Comparison of ENCODE assay signal across 17 cellular contexts in the genomic region with DNA sequence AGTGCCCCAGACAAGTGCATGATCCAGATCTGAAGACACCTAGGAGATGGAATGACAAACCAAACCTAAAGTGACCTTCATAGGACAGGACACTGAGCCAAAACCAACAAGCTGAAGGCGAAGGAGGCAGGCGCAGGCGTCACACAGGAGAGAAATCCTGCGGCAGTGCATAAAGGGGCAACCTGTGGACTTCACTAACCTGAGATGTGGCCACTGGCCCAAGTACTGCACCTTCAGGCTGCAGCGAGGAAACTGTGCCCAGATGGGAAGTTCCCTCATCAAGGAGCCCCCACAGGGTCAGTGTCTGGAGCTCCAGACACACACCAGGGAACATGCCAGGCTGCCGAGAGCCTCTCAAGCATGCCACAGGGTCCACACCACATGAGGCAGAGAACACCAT. TPM values are rescaled to one million over a fixed set of nuclear protein-coding genes. Genes with fewer than 3 reads are reported as not detected.
A peak's percentile ranks its signal among the peaks of the same experiment; 100 is the strongest.
DNase-seq lines count a peak whose midpoint lies in the region; ATAC-seq and TF ChIP-seq lines count a peak whose summit lies in the region.
"Had no signal": no experiment of that assay in that cellular context is flagged by ENCODE, and none has a peak within 500 bp of the region (broad histone marks: within the 10 kb centered on the region; RNA-seq: fewer than 3 reads in every experiment).

No MANE protein-coding gene starts in this region.

- no peak for DNase-seq in CD4-positive, CD25-positive, alpha-beta regulatory T cell
- DNase-seq in activated T-helper 2 cell treated with anti-CD3 and anti-CD28 coated beads, Interferon-gamma antibody, Interleukin-2, Interleukin-4, amounts not matched to agents 10 μg/mL and 5 μg/mL and 100 μg/mL, durations not matched to agents 14 hours and 24 hours and 36 hours (ENCODE audit: low spot score), result no peak
- DNase-seq in mesothelial cell of epicardium (ENCODE audit: low spot score in 2 of 2, unreplicated experiment in 2 of 2), result no peak
- DNase-seq in SKM-1 treated with dmso at 0.1 percent for 144 hours (lab: John Stamatoyannopoulos, UW; ENCODE audit: unreplicated experiment), result no peak
- no peak for DNase-seq in glomerular visceral epithelial cell (ENCODE audit: extremely low spot score)
- no peak for DNase-seq in GDM1 (lab: John Stamatoyannopoulos, UW)
- DNase-seq: activated CD4-positive, alpha-beta T cell treated with anti-CD3 and anti-CD28 coated beads, Interleukin-2, amount 50 U/mL, for 48 hours; cerebellar nuclear complex; DMS79 treated with DMSO at 0.1 percent for 48 hours; mammary epithelial cell; NCI-H1694; NCI-H446 treated with DMSO at 0.1 percent for 48 hours; stimulated activated CD4-positive, alpha-beta T cell treated with anti-CD3 and anti-CD28 coated beads, Interleukin-2, amount 100 ng/mL, for 24 hours had no signal

- H3K27ac Mint-ChIP-seq in CD4-positive, CD25-positive, alpha-beta regulatory T cell, result peak overlapping the region in 1 of 3 donors; percentile 47
- H3K27ac Mint-ChIP-seq in activated T-helper 2 cell treated with anti-CD3 and anti-CD28 coated beads, Interferon-gamma antibody, Interleukin-2, Interleukin-4, amounts not matched to agents 10 μg/mL and 5 μg/mL and 100 μg/mL, durations not matched to agents 14 hours and 24 hours and 36 hours, result peak overlapping the region; percentile 24
- peak overlapping the region; percentile 57 for H3K27ac Mint-ChIP-seq in mesothelial cell of epicardium
- H3K27ac Mint-ChIP-seq: B cell, GM23338 had no signal

- peak overlapping the region in 3 of 4 donors; percentile 8 to 100 (median 29) for H3K4me3 Mint-ChIP-seq in CD4-positive, CD25-positive, alpha-beta regulatory T cell
- no peak overlapping the region for H3K4me3 Mint-ChIP-seq in activated T-helper 2 cell treated with anti-CD3 and anti-CD28 coated beads, Interferon-gamma antibody, Interleukin-2, Interleukin-4, amounts not matched to agents 10 μg/mL and 5 μg/mL and 100 μg/mL, durations not matched to agents 14 hours and 24 hours and 36 hours (ENCODE audit: low read depth)
- H3K4me3 Mint-ChIP-seq in mesothelial cell of epicardium, result no peak overlapping the region
- H3K4me3 Mint-ChIP-seq: B cell, GM23338 had no signal

- H3K27ac ChIP-seq in 22Rv1, result peak overlapping the region; percentile 69
- no peak overlapping the region for H3K27ac ChIP-seq in CD4-positive, CD25-positive, alpha-beta regulatory T cell (ENCODE audit: insufficient read depth, low read length, poor library complexity, severe bottlenecking)

- no peak overlapping the region for H3K4me3 ChIP-seq in CD4-positive, CD25-positive, alpha-beta regulatory T cell (ENCODE audit: low read depth, low read length)
- H3K4me3 ChIP-seq: GM23338 had no signal

- peaks cover 8% of the 10 kb centered on the region for H3K36me3 ChIP-seq in CD4-positive, CD25-positive, alpha-beta regulatory T cell (ENCODE audit: control insufficient read depth, insufficient read depth, low read length)

- H3K4me1 Mint-ChIP-seq in CD4-positive, CD25-positive, alpha-beta regulatory T cell, result peaks cover 15 to 74% (median 51%) of the 10 kb centered on the region in 4 donors
- H3K4me1 Mint-ChIP-seq in activated T-helper 2 cell treated with anti-CD3 and anti-CD28 coated beads, Interferon-gamma antibody, Interleukin-2, Interleukin-4, amounts not matched to agents 10 μg/mL and 5 μg/mL and 100 μg/mL, durations not matched to agents 14 hours and 24 hours and 36 hours (ENCODE audit: low read depth), result peaks cover 36% of the 10 kb centered on the region
- peaks cover 22% of the 10 kb centered on the region for H3K4me1 Mint-ChIP-seq in mesothelial cell of epicardium

- no peaks in the 10 kb centered on the region for H3K9me3 ChIP-seq in CD4-positive, CD25-positive, alpha-beta regulatory T cell (ENCODE audit: control insufficient read depth in 2 of 2, low read length in 2 of 2)

- no peaks in the 10 kb centered on the region for H3K27me3 ChIP-seq in CD4-positive, CD25-positive, alpha-beta regulatory T cell (ENCODE audit: control insufficient read depth, insufficient read depth, low read length)

- peaks cover 29% of the 10 kb centered on the region for H3K4me1 ChIP-seq in CD4-positive, CD25-positive, alpha-beta regulatory T cell (ENCODE audit: control insufficient read depth, insufficient read depth, low read length, poor library complexity, severe bottlenecking)

- H3K9me3 Mint-ChIP-seq in CD4-positive, CD25-positive, alpha-beta regulatory T cell, result no peaks in the 10 kb centered on the region
- H3K9me3 Mint-ChIP-seq in activated T-helper 2 cell treated with anti-CD3 and anti-CD28 coated beads, Interferon-gamma antibody, Interleukin-2, Interleukin-4, amounts not matched to agents 10 μg/mL and 5 μg/mL and 100 μg/mL, durations not matched to agents 14 hours and 24 hours and 36 hours, result no peaks in the 10 kb centered on the region
- H3K9me3 Mint-ChIP-seq in mesothelial cell of epicardium, result no peaks in the 10 kb centered on the region
- H3K9me3 Mint-ChIP-seq: GM23338 had no signal

- no peaks in the 10 kb centered on the region for H3K27me3 Mint-ChIP-seq in CD4-positive, CD25-positive, alpha-beta regulatory T cell
- H3K27me3 Mint-ChIP-seq in activated T-helper 2 cell treated with anti-CD3 and anti-CD28 coated beads, Interferon-gamma antibody, Interleukin-2, Interleukin-4, amounts not matched to agents 10 μg/mL and 5 μg/mL and 100 μg/mL, durations not matched to agents 14 hours and 24 hours and 36 hours (ENCODE audit: low read depth), result no peaks in the 10 kb centered on the region
- no peaks in the 10 kb centered on the region for H3K27me3 Mint-ChIP-seq in mesothelial cell of epicardium (ENCODE audit: low read depth)
- H3K27me3 Mint-ChIP-seq: B cell had no signal

- peaks cover 5% of the 10 kb centered on the region for H3K36me3 Mint-ChIP-seq in CD4-positive, CD25-positive, alpha-beta regulatory T cell
- peaks cover 29% of the 10 kb centered on the region for H3K36me3 Mint-ChIP-seq in activated T-helper 2 cell treated with anti-CD3 and anti-CD28 coated beads, Interferon-gamma antibody, Interleukin-2, Interleukin-4, amounts not matched to agents 10 μg/mL and 5 μg/mL and 100 μg/mL, durations not matched to agents 14 hours and 24 hours and 36 hours (ENCODE audit: low read depth)
- peaks cover 1% of the 10 kb centered on the region for H3K36me3 Mint-ChIP-seq in mesothelial cell of epicardium

- ATAC-seq in CD4-positive, CD25-positive, alpha-beta regulatory T cell (ENCODE audit: low read depth in 2 of 2), result no peak
- no peak for ATAC-seq in HG02884 (IDR thresholded peaks at IDR 0.05; ENCODE audit: unreplicated experiment)
- ATAC-seq: GM23338 had no signal

- TF ChIP-seq CTCF in 22Rv1 (IDR thresholded peaks at IDR 0.05), result no peak
- no peak for TF ChIP-seq CTCF in mesothelial cell of epicardium (IDR thresholded peaks at IDR 0.05; ENCODE audit: unreplicated experiment)

- intact Hi-C loops in activated T-helper 2 cell treated with anti-CD3 and anti-CD28 coated beads, Interferon-gamma antibody, Interleukin-2, Interleukin-4, amounts not matched to agents 10 μg/mL and 5 μg/mL and 100 μg/mL, durations not matched to agents 14 hours and 24 hours and 36 hours (cut with micrococcal nuclease), result loop anchor here (5.0 kb wide), 1 partner anchor 34 kb away; no protein-coding TSS in a partner anchor

RNA-seq across cellular contexts. Expression of gene IPPK, which starts 3.7 kb away (rescaled TPM):
- total RNA-seq in CD4-positive, CD25-positive, alpha-beta regulatory T cell, result 9.2 TPM
- polyA plus RNA-seq in CD4-positive, CD25-positive, alpha-beta regulatory T cell, result 1 to 10 TPM; 3.8 to 5.9 (median 5.4) TPM
- 11.5 and 14.8 TPM in 2 replicates for total RNA-seq in activated T-helper 2 cell treated with anti-CD3 and anti-CD28 coated beads, Interferon-gamma antibody, Interleukin-2, Interleukin-4, amounts not matched to agents 10 μg/mL and 5 μg/mL and 100 μg/mL, durations not matched to agents 14 hours and 24 hours and 36 hours
- 7.8 to 10.0 TPM (median 9.3 TPM) in 3 replicates for total RNA-seq in mesothelial cell of epicardium

Comparison
In these comparisons a context has a peak if more than half of its experiments do, and no peak if none do; other contexts are left out.
1. H3K4me3 Mint-ChIP-seq: peak in CD4-positive, CD25-positive, alpha-beta regulatory T cell (3 of 4); none in activated T-helper 2 cell treated with anti-CD3 and anti-CD28 coated beads, Interferon-gamma antibody, Interleukin-2, Interleukin-4, amounts not matched to agents 10 μg/mL and 5 μg/mL and 100 μg/mL, durations not matched to agents 14 hours and 24 hours and 36 hours (single experiment) and mesothelial cell of epicardium (single experiment).